ENCODE assay signal across 1 cellular context in the genomic region with DNA sequence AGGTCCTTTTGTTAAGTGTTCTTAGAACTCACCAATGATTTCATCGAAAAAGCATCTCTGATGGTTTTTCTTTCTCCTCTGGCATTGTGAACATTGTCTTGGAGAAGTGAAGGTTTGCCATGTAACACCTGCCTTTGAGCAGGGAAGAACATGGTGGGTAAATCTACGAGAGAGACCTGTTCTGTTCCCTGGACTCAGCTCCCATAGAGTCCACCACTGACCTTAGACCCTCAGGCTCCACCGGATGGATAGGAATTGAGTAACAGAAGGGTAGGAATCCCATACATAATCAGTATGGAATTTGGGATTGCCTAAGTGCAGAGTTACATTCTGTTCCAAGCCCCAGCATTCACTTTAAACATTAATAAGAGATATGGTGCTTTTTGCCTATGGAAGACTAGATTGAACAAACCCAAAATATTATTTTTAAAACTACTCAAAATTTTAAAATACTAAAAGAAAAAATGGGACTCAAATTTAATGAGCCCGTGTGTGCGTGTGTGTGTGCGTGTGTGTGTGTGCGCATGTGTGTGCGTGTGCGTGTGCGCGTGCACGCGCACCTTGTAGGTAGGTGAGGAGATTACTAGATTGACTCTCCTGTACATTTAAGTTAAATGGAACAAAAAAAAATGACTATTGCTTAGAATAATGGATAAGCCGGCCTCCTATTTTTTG.
TF ChIP-seq lines count a peak whose summit lies in the region.

No MANE protein-coding gene starts in this region.

TF ChIP-seq in HepG2, 621 proteins besides CTCF, POLR2A, EP300 and RAD21 (continued from another document):
- TF ChIP-seq GABPA (IDR thresholded peaks at IDR 0.05; ENCODE audit: low read depth, low read length) = no peak
- peak; percentile 42; the same call in 1 of the 2 replicates for TF ChIP-seq GABPA (CRISPR knock-in tag; IDR thresholded peaks at IDR 0.05; ENCODE audit: low read depth)
- TF ChIP-seq ARID5B (CRISPR knock-in tag; IDR thresholded peaks at IDR 0.05) = peak; percentile 91
- TF ChIP-seq RAD51 (IDR thresholded peaks at IDR 0.05; ENCODE audit: borderline replicate concordance) = no peak
- no peak for TF ChIP-seq TCF7 (IDR thresholded peaks at IDR 0.05; ENCODE audit: low read depth)
- TF ChIP-seq ZNF558 (CRISPR knock-in tag; IDR thresholded peaks at IDR 0.05; ENCODE audit: borderline replicate concordance) = no peak
- TF ChIP-seq ARHGAP35 (CRISPR knock-in tag; IDR thresholded peaks at IDR 0.05; ENCODE audit: borderline replicate concordance) = no peak
- TF ChIP-seq YY1 (IDR thresholded peaks at IDR 0.05; ENCODE audit: insufficient read depth, insufficient replicate concordance, low read depth, low read length) = no peak
- TF ChIP-seq KDM3A (CRISPR knock-in tag; IDR thresholded peaks at IDR 0.05; ENCODE audit: low read depth) = no peak
- TF ChIP-seq ETV6 (CRISPR knock-in tag; conservative IDR thresholded peaks at IDR 0.05) = no peak
- TF ChIP-seq STAT5B (CRISPR knock-in tag; IDR thresholded peaks at IDR 0.05) = no peak
- TF ChIP-seq ZNF839 (CRISPR knock-in tag; IDR thresholded peaks at IDR 0.05; ENCODE audit: borderline replicate concordance) = no peak
- peak; percentile 30; the same call in 1 of the 2 replicates for TF ChIP-seq SMC3 (IDR thresholded peaks at IDR 0.05; ENCODE audit: low read length)
- TF ChIP-seq ZBTB7A (CRISPR knock-in tag; IDR thresholded peaks at IDR 0.05) = no peak
- no peak for TF ChIP-seq ZNF569 (CRISPR knock-in tag; IDR thresholded peaks at IDR 0.05; ENCODE audit: borderline replicate concordance)
- no peak for TF ChIP-seq ZNF557 (CRISPR knock-in tag; IDR thresholded peaks at IDR 0.05)
- TF ChIP-seq PCBP2 (optimal IDR thresholded peaks at IDR 0.05; ENCODE audit: low read depth, low read length, poor library complexity, severe bottlenecking) = no peak
- TF ChIP-seq CEBPG (CRISPR knock-in tag; IDR thresholded peaks at IDR 0.05) = peak; percentile 96
- no peak for TF ChIP-seq ZNF546 (CRISPR knock-in tag; conservative IDR thresholded peaks at IDR 0.05)
- no peak for TF ChIP-seq ZNF570 (CRISPR knock-in tag; IDR thresholded peaks at IDR 0.05; ENCODE audit: borderline replicate concordance)
- TF ChIP-seq HNRNPLL (IDR thresholded peaks at IDR 0.05; ENCODE audit: low read depth, low read length, poor library complexity, severe bottlenecking) = no peak
